Comparison of ENCODE assay signal across 1 cellular context in genomic region chr12:100862600-100863149, GRCh38.
TF ChIP-seq lines count a peak whose summit lies in the region.

No MANE protein-coding gene starts in this region.

TF ChIP-seq in HEK293, 187 proteins besides CTCF, POLR2A, EP300 and RAD21 (continued from another document):
- no peak for TF ChIP-seq PRDM6 (tag by site-specific recombination; IDR thresholded peaks at IDR 0.05)
- peak; percentile 61 for TF ChIP-seq ZBTB21 (tag by site-specific recombination; IDR thresholded peaks at IDR 0.05)
- TF ChIP-seq ATF2 (tag by site-specific recombination; IDR thresholded peaks at IDR 0.05; ENCODE audit: low read depth) = 0 out of 2 replicates have a peak, but pooled peaks have one; percentile 32
